In genomic region chr2:212416126-212416525, GRCh38 we compare ENCODE assay signal across 20 cellular contexts.
"Had no signal": no experiment of that assay in that cellular context is flagged by ENCODE, and none has a peak within 500 bp of the region (broad histone marks: within the 10 kb centered on the region; RNA-seq: fewer than 3 reads in every experiment).

No MANE protein-coding gene starts in this region.

- H3K4me1 ChIP-seq: adrenal gland, esophagus squamous epithelium, left ventricle myocardium inferior, pancreas, transverse colon had no signal

- ATAC-seq: activated CD4-positive, alpha-beta T cell treated with anti-CD3 and anti-CD28 coated beads for 36 hours; activated naive CD4-positive, alpha-beta T cell treated with anti-CD3 and anti-CD28 coated beads, Interleukin-2, amount 50 U/mL, for 72 hours; effector memory CD8-positive, alpha-beta T cell; pancreas; sciatic nerve; WTC11 had no signal

- H3K27ac ChIP-seq: adrenal gland, esophagus squamous epithelium, left ventricle myocardium inferior, neutrophil, pancreas, transverse colon had no signal

- H3K27me3 ChIP-seq: adrenal gland, esophagus squamous epithelium, neutrophil, pancreas, transverse colon had no signal

- H3K9ac ChIP-seq: SK-N-SH had no signal

- H3K4me3 ChIP-seq: adrenal gland, esophagus squamous epithelium, left ventricle myocardium inferior, pancreas, transverse colon had no signal

- H3K9me2 ChIP-seq: SK-N-SH had no signal

- H3K4me2 ChIP-seq: SK-N-SH had no signal

- H3K9me3 ChIP-seq: adrenal gland, esophagus squamous epithelium, left ventricle myocardium inferior, neutrophil, pancreas, SK-N-SH, transverse colon had no signal

- FAIRE-seq: pancreas, TTC549 had no signal

- DNase-seq: activated CD4-positive, alpha-beta T cell treated with anti-CD3 and anti-CD28 coated beads for 36 hours; activated CD4-positive, alpha-beta T cell treated with anti-CD3 and anti-CD28 coated beads, Interleukin-2, amount 50 U/mL, for 48 hours; activated gamma-delta T cell treated with Interleukin-2 at 50 U/mL for 16 hours; adrenal gland; dermis blood vessel endothelial cell; effector memory CD8-positive, alpha-beta T cell; esophagus squamous epithelium; kidney; left ventricle myocardium inferior; mammary epithelial cell; naive B cell; pancreas; SK-N-SH; stimulated activated naive CD4-positive, alpha-beta T cell treated with Interleukin-2 at 50 U/mL for 16 hours; transverse colon had no signal

- H3K36me3 ChIP-seq: adrenal gland, esophagus squamous epithelium, left ventricle myocardium inferior, neutrophil, pancreas, transverse colon had no signal
